2 cellular contexts compared by ENCODE assay signal in genomic region chr20:4604580-4604979, GRCh38.
TF ChIP-seq lines count a peak whose summit lies in the region.

No MANE protein-coding gene starts in this region.

TF ChIP-seq in IMR-90, 13 proteins besides CTCF, POLR2A, EP300 and RAD21 (continued from another document):
- TF ChIP-seq USF2 (IDR thresholded peaks at IDR 0.05; ENCODE audit: low read depth, low read length) (no peak), CEBPB (IDR thresholded peaks at IDR 0.05; ENCODE audit: low read depth, low read length) (no peak), SMC3 (IDR thresholded peaks at IDR 0.05; ENCODE audit: low read depth, low read length) (no peak), CHD1 (IDR thresholded peaks at IDR 0.05; ENCODE audit: low read depth, low read length) (no peak), MAFK (IDR thresholded peaks at IDR 0.05; ENCODE audit: low read depth, low read length) (no peak), MAZ (IDR thresholded peaks at IDR 0.05; ENCODE audit: borderline replicate concordance, low read depth, low read length) (no peak)

TF ChIP-seq in HepG2, 621 proteins besides CTCF, POLR2A, EP300 and RAD21 (continued from another document):
- no peak for TF ChIP-seq IRF2 (CRISPR knock-in tag; IDR thresholded peaks at IDR 0.05)
- no peak for TF ChIP-seq NFKBIZ (CRISPR knock-in tag; IDR thresholded peaks at IDR 0.05)
- no peak for TF ChIP-seq CC2D1A (CRISPR knock-in tag; IDR thresholded peaks at IDR 0.05)
- TF ChIP-seq BCL6 (CRISPR knock-in tag; IDR thresholded peaks at IDR 0.05) = no peak
- no peak for TF ChIP-seq ZEB1 (IDR thresholded peaks at IDR 0.05; ENCODE audit: insufficient replicate concordance, low read depth)
- TF ChIP-seq FOXP1 (IDR thresholded peaks at IDR 0.05) = no peak
- TF ChIP-seq FOXP1 (CRISPR knock-in tag; IDR thresholded peaks at IDR 0.05) = no peak
TF ChIP-seq in HepG2: peak in this region for 0.
